In the genomic region with DNA sequence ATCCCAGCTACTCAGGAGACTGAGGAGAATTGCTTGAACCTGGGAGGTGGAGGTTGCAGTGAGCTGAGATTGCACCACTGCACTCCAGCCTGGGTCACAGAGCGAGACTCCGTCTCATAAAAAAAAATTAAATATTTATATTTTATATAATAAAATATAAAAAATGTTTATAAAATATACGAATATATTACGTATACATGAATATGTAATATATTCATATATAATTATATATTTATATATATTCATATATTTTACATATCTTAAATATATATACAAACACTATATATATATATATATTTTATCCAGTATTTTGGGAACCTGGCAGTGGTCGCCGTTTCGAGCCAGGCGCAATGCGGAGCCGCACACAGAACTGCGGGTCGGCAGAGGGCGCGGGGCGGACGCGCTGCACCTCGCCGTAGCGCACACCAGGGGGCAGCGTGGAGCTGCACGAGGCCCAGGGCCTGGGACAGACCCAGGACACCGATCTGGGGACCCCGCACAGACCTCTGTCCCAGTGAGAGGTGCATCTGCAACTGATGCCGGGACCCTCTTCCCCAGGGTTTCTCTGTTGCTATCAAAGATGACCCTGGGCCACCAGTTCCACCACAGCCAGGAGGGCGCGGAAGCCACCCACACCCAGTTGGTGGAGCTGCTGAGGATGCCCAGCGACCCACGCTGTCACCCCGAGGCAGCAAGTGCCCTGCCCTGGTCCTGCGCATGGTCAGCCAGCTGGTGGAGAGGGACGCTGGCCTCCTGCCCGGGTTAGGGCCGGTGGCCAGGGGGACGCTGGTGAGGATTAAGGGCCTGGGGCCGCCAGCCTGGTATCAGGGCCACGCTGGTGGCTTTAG, we compare ENCODE assay signal across 9 cellular contexts. TPM values are rescaled to one million over a fixed set of nuclear protein-coding genes. Genes with fewer than 3 reads are reported as not detected.
A peak's percentile ranks its signal among the peaks of the same experiment; 100 is the strongest.
DNase-seq lines count a peak whose midpoint lies in the region; ATAC-seq, FAIRE-seq and TF ChIP-seq lines count a peak whose summit lies in the region.
"Had no signal": no experiment of that assay in that cellular context is flagged by ENCODE, and none has a peak within 500 bp of the region (broad histone marks: within the 10 kb centered on the region; RNA-seq: fewer than 3 reads in every experiment).

No MANE protein-coding gene starts in this region.

- 0 out of 2 replicates have a peak, but pooled peaks have one; percentile 13 for TF ChIP-seq POLR2A in H54 (IDR thresholded peaks at IDR 0.05; ENCODE audit: low read depth, low read length)
- TF ChIP-seq POLR2A in Peyer's patch (IDR thresholded peaks at IDR 0.05): no peak

- H3K4me3 ChIP-seq in Peyer's patch: no peak overlapping the region
- H3K4me3 ChIP-seq in heart right ventricle: no peak overlapping the region
- H3K4me3 ChIP-seq in skeletal muscle tissue (ENCODE audit: low read length in 3 of 3): no peak overlapping the region

- no peaks in the 10 kb centered on the region for H3K9me3 Mint-ChIP-seq in activated naive CD4-positive, alpha-beta T cell treated with anti-CD3 and anti-CD28 coated beads, Interleukin-2, amount 10 ng/mL, durations not matched to agents 7 days and 5 days

- H3K27me3 ChIP-seq in Peyer's patch (no peaks in the 10 kb centered on the region), heart right ventricle (no peaks in the 10 kb centered on the region), skeletal muscle tissue (ENCODE audit: control insufficient read depth in 3 of 3, insufficient read depth in 3 of 3, low read length in 3 of 3) (peaks cover 0 to 3% (median 0%) of the 10 kb centered on the region in 3 donors)

- H3K4me3 Mint-ChIP-seq in activated naive CD4-positive, alpha-beta T cell treated with anti-CD3 and anti-CD28 coated beads, Interleukin-2, amount 10 ng/mL, durations not matched to agents 7 days and 5 days: no peak overlapping the region
- H3K4me3 Mint-ChIP-seq: activated naive CD8-positive, alpha-beta T cell had no signal

- ATAC-seq in heart right ventricle: peak; percentile 43 to 76 (median 72)
- ATAC-seq in HG03139 (IDR thresholded peaks at IDR 0.05; ENCODE audit: unreplicated experiment): no peak

- no peaks in the 10 kb centered on the region for H3K27me3 Mint-ChIP-seq in activated naive CD4-positive, alpha-beta T cell treated with anti-CD3 and anti-CD28 coated beads, Interleukin-2, amount 10 ng/mL, durations not matched to agents 7 days and 5 days
- H3K27me3 Mint-ChIP-seq: activated naive CD8-positive, alpha-beta T cell had no signal

- WGBS in heart right ventricle, 2 donors: 40 to 41% methylated on average over 37 of the region's 37 CpGs

- no peak overlapping the region for H3K27ac Mint-ChIP-seq in activated naive CD4-positive, alpha-beta T cell treated with anti-CD3 and anti-CD28 coated beads, Interleukin-2, amount 10 ng/mL, durations not matched to agents 7 days and 5 days
- H3K27ac Mint-ChIP-seq: activated naive CD8-positive, alpha-beta T cell had no signal

- H3K27ac ChIP-seq in Peyer's patch (no peak overlapping the region), heart right ventricle (peak overlapping the region in 6 of 10 donors; percentile 25 to 67 (median 48)), skeletal muscle tissue (ENCODE audit: low read depth, low read length) (no peak overlapping the region)

- peaks cover 7% of the 10 kb centered on the region for H3K4me1 Mint-ChIP-seq in activated naive CD4-positive, alpha-beta T cell treated with anti-CD3 and anti-CD28 coated beads, Interleukin-2, amount 10 ng/mL, durations not matched to agents 7 days and 5 days

- no peaks in the 10 kb centered on the region for H3K36me3 ChIP-seq in Peyer's patch
- H3K36me3 ChIP-seq in heart right ventricle: peaks cover 0 to 6% (median 0%) of the 10 kb centered on the region in 9 donors
- no peaks in the 10 kb centered on the region for H3K36me3 ChIP-seq in skeletal muscle tissue (ENCODE audit: control insufficient read depth in 3 of 3, insufficient read depth in 3 of 3, low read length in 3 of 3)

- intact Hi-C loops in heart right ventricle (cut with DNase I): loop anchor here (1.0 to 10.0 kb wide), 7 partner anchors 77 to 289 kb away; a partner anchor contains a TSS

- peaks cover 0 to 3% (median 0%) of the 10 kb centered on the region in 4 donors for H3K4me1 ChIP-seq in Peyer's patch
- H3K4me1 ChIP-seq in heart right ventricle: peaks cover 0 to 32% (median 9%) of the 10 kb centered on the region in 9 donors
- peaks cover 6 to 8% (median 6%) of the 10 kb centered on the region in 3 donors for H3K4me1 ChIP-seq in skeletal muscle tissue (ENCODE audit: control insufficient read depth in 3 of 3, insufficient read depth in 3 of 3, low read length in 3 of 3)

- peak overlapping the region in 2 of 3 donors; percentile 33 to 50 for H3K9ac ChIP-seq in skeletal muscle tissue (ENCODE audit: low read depth in 1 of 3, low read length in 3 of 3)

- TF ChIP-seq CTCF in Peyer's patch (IDR thresholded peaks at IDR 0.05): peak; percentile 49 to 87 (median 69)
- peak; percentile 72 to 98 (median 89) for TF ChIP-seq CTCF in heart right ventricle (IDR thresholded peaks at IDR 0.05)

- peak; percentile 91 for DNase-seq in ELF-1 (ENCODE audit: low read depth, low spot score)
- DNase-seq in H54 (ENCODE audit: insufficient read length, low spot score): no peak
- peak; percentile 24 to 75 (median 64) for DNase-seq in Peyer's patch
- peak; percentile 69 for DNase-seq in activated naive CD4-positive, alpha-beta T cell treated with anti-CD3 and anti-CD28 coated beads, Interleukin-2, amount 10 ng/mL, durations not matched to agents 7 days and 5 days
- DNase-seq in heart right ventricle: peak in 1 of 2 donors; percentile 72
- no peak for DNase-seq in dedifferentiated amniotic fluid mesenchymal stem cell (ENCODE audit: extremely low spot score)

- H3K9me3 ChIP-seq in Peyer's patch (no peaks in the 10 kb centered on the region), heart right ventricle (no peaks in the 10 kb centered on the region), skeletal muscle tissue (ENCODE audit: control insufficient read depth in 3 of 3, low read length in 3 of 3) (no peaks in the 10 kb centered on the region)

- CTCF ChIA-PET in activated naive CD4-positive, alpha-beta T cell treated with anti-CD3 and anti-CD28 coated beads, Interleukin-2, amount 10 ng/mL, durations not matched to agents 7 days and 5 days (lab: Charles Lee): interaction anchor here (0.9 to 4.1 kb wide), 15 partner anchors 8 to 293 kb away, joined by 3 to 31 read pairs (median 3); a partner anchor contains a TSS

- no peak for FAIRE-seq in H54 (lab: Jason Lieb, UNC)

- peaks cover 8% of the 10 kb centered on the region for H3K36me3 Mint-ChIP-seq in activated naive CD4-positive, alpha-beta T cell treated with anti-CD3 and anti-CD28 coated beads, Interleukin-2, amount 10 ng/mL, durations not matched to agents 7 days and 5 days
- H3K36me3 Mint-ChIP-seq: activated naive CD8-positive, alpha-beta T cell had no signal

RNA-seq across cellular contexts. Expression of a gene that starts 22.7 kb away (rescaled TPM):
- 10 to 100 TPM; 51.0 to 93.0 (median 69.9) TPM for total RNA-seq in Peyer's patch
- total RNA-seq in heart right ventricle: 10 to 100 TPM in 7 of 10 donors, 1 to 10 TPM in 3; 8.5 to 16.7 (median 12.4) TPM
- 10 to 100 TPM; 20.0 to 30.9 TPM for polyA plus RNA-seq in heart right ventricle
- total RNA-seq in skeletal muscle tissue: 13.6 TPM

Comparison
In these comparisons a context has a peak if more than half of its experiments do, and no peak if none do; other contexts are left out.
1. DNase-seq: peak in ELF-1 (single experiment), Peyer's patch (3 of 3) and activated naive CD4-positive, alpha-beta T cell treated with anti-CD3 and anti-CD28 coated beads, Interleukin-2, amount 10 ng/mL, durations not matched to agents 7 days and 5 days (single experiment); none in H54 (single experiment) and dedifferentiated amniotic fluid mesenchymal stem cell (single experiment).
2. H3K27ac ChIP-seq: peak in heart right ventricle (6 of 10); none in Peyer's patch (0 of 4) and skeletal muscle tissue (single experiment).